In genomic region chr2:6993230-6993640, GRCh38 we compare ENCODE assay signal across 13 cellular contexts.
DNase-seq lines count a peak whose midpoint lies in the region; ATAC-seq and TF ChIP-seq lines count a peak whose summit lies in the region.
"Had no signal": no experiment of that assay in that cellular context is flagged by ENCODE, and none has a peak within 500 bp of the region (broad histone marks: within the 10 kb centered on the region; RNA-seq: fewer than 3 reads in every experiment).

No MANE protein-coding gene starts in this region.

- no peaks in the 10 kb centered on the region for H3K27me3 ChIP-seq in DND-41 (ENCODE audit: insufficient read depth, low read length, poor library complexity)
- H3K27me3 ChIP-seq: cardiac muscle cell had no signal

- DNase-seq in DND-41: no peak
- DNase-seq in cardiac fibroblast (ENCODE audit: low read depth in 2 of 2): peak; percentile 20 to 51
- DNase-seq in hippocampal formation (lab: John Stamatoyannopoulos, UW): peak; percentile 69 to 72
- peak; percentile 82 for DNase-seq in sciatic nerve (ENCODE audit: low spot score)
- DNase-seq in epidermal melanocyte (ENCODE audit: insufficient read length, low spot score): no peak
- DNase-seq in erythroblast (lab: John Stamatoyannopoulos, UW): no peak
- DNase-seq: activated B cell treated with CpG ODN at 0.5 μM for 24 hours, islet precursor cell, KBM-7, NCI-H146 had no signal

- H3K36me3 ChIP-seq in DND-41 (ENCODE audit: insufficient read depth, low read length): peaks cover 82% of the 10 kb centered on the region
- H3K36me3 ChIP-seq: cardiac muscle cell had no signal

- no peak overlapping the region for H3K9ac ChIP-seq in DND-41 (ENCODE audit: low read depth, low read length)

- no peak overlapping the region for H2AFZ ChIP-seq in DND-41 (ENCODE audit: low read depth, low read length)

- H3K27ac ChIP-seq in DND-41 (ENCODE audit: low read length): peak overlapping the region; percentile 32; the same call in 1 of the 2 replicates
- H3K27ac ChIP-seq: cardiac muscle cell had no signal

- H4K20me1 ChIP-seq in DND-41 (ENCODE audit: insufficient read depth, low read length): peaks cover 37% of the 10 kb centered on the region; the same call in 1 of the 2 replicates

- intact Hi-C loops in sciatic nerve (cut with DNase I): no loop called here

- no peak overlapping the region for H3K4me2 ChIP-seq in DND-41 (ENCODE audit: insufficient read depth, low read length)

- ATAC-seq in DND-41 (ENCODE audit: insufficient read depth, low read depth) (no peak), sciatic nerve (peak; percentile 81), HG03139 (IDR thresholded peaks at IDR 0.05; ENCODE audit: unreplicated experiment) (no peak), HG02678 (IDR thresholded peaks at IDR 0.05; ENCODE audit: unreplicated experiment) (no peak)

- no peak for TF ChIP-seq CTCF in DND-41 (IDR thresholded peaks at IDR 0.05; ENCODE audit: borderline replicate concordance, extremely low read depth, low read length, poor library complexity, severe bottlenecking)
- no peak for TF ChIP-seq CTCF in cardiac fibroblast (IDR thresholded peaks at IDR 0.05; ENCODE audit: low read depth, low read length)

- H3K4me1 ChIP-seq in DND-41 (ENCODE audit: insufficient read depth, low read length): no peaks in the 10 kb centered on the region

- H3K79me2 ChIP-seq in DND-41 (ENCODE audit: insufficient read depth, low read length): peaks cover 74% of the 10 kb centered on the region

- H3K9me3 ChIP-seq in DND-41 (ENCODE audit: insufficient read depth, low read length, severe bottlenecking): no peaks in the 10 kb centered on the region

- no peak overlapping the region for H3K4me3 ChIP-seq in DND-41 (ENCODE audit: low read depth in 1 of 2, low read length in 2 of 2)
- no peak overlapping the region for H3K4me3 ChIP-seq in cardiac fibroblast (replicated peaks in 1 of 2; ENCODE audit: low read depth in 2 of 2, low read length in 2 of 2)
- H3K4me3 ChIP-seq: cardiac muscle cell had no signal

- TF ChIP-seq POLR2A in erythroblast (IDR thresholded peaks at IDR 0.05; ENCODE audit: low read length): no peak

Comparison
In these comparisons a context has a peak if more than half of its experiments do, and no peak if none do; other contexts are left out.
1. DNase-seq: peak in cardiac fibroblast (2 of 2), hippocampal formation (2 of 2) and sciatic nerve (single experiment); none in DND-41 (single experiment), epidermal melanocyte (single experiment) and erythroblast (0 of 2).